Comparison of ENCODE assay signal across 15 cellular contexts in the genomic region with DNA sequence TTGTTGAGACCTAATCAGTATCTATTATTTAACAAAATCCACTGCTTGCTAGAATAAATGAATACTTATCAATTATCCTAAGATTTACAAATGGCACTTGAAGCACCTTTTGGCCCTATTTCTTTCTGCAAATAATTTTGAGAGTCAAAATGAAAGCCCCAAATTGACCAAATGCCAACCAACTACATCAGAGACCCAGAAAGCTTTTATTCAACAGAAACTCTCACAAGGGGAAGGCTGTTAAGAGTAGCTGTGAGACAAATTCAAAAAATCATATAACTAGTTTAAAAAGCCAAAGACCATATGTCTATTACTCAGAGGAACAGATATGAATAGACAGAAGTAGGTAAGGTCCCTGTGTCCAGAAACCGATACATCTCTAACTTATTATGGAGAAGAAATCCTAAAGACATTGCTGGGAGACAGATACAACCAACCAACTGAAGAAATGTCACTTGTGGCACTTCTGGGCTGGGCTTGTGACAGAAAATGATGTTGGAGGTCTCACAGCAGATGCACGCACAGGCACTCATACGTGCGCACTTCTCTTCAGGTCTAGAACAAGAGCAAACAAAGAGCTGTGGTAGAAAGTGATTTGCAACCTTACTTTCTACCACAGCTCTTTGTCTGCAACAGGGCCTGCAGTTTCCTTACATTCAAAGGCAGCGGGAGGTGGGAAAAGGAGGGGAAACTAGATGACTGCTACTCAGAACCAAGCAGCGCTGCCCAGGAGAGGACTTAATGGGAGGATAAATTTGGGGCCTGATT. TPM values are rescaled to one million over a fixed set of nuclear protein-coding genes. Genes with fewer than 3 reads are reported as not detected.
DNase-seq lines count a peak whose midpoint lies in the region; ATAC-seq and TF ChIP-seq lines count a peak whose summit lies in the region.
"Had no signal": no experiment of that assay in that cellular context is flagged by ENCODE, and none has a peak within 500 bp of the region (broad histone marks: within the 10 kb centered on the region; RNA-seq: fewer than 3 reads in every experiment).

No MANE protein-coding gene starts in this region.

- H3K9me3 ChIP-seq in thymus (ENCODE audit: control insufficient read depth) (no peaks in the 10 kb centered on the region), BE2C (no peaks in the 10 kb centered on the region)
- H3K9me3 ChIP-seq: SJSA1, thyroid gland had no signal

- POLR2A ChIA-PET in WTC11 (lab: Charles Lee): interaction anchor here (1.0 kb wide), 1 partner anchor 62 kb away, joined by 4 read pairs; no protein-coding TSS in a partner anchor

- H3K4me3 ChIP-seq in thymus (ENCODE audit: low read length): no peak overlapping the region
- H3K4me3 ChIP-seq in BE2C (ENCODE audit: low read depth, low read length): no peak overlapping the region
- H3K4me3 ChIP-seq: coronary artery, SJSA1, thyroid gland had no signal

- H3K36me3 ChIP-seq in thymus (ENCODE audit: control insufficient read depth, insufficient read depth): no peaks in the 10 kb centered on the region
- H3K36me3 ChIP-seq in BE2C: no peaks in the 10 kb centered on the region
- H3K36me3 ChIP-seq: SJSA1, thyroid gland had no signal

- WGBS in thymus: 82% methylated on average over 6 of the region's 6 CpGs

- peak overlapping the region; percentile 89 for H3K27ac Mint-ChIP-seq in WTC11
- H3K27ac Mint-ChIP-seq: natural killer cell treated with Interleukin-12 subunit alpha and Interleukin-12 subunit beta and Interleukin-15 and Interleukin-18, amount 100 ng/mL, for 72 hours had no signal

- no peak overlapping the region for H3K4me3 Mint-ChIP-seq in WTC11
- H3K4me3 Mint-ChIP-seq: natural killer cell treated with Interleukin-12 subunit alpha and Interleukin-12 subunit beta and Interleukin-15 and Interleukin-18, amount 100 ng/mL, for 72 hours had no signal

- H3K27me3 ChIP-seq in thymus (ENCODE audit: control insufficient read depth, insufficient read depth) (no peaks in the 10 kb centered on the region), BE2C (no peaks in the 10 kb centered on the region)
- H3K27me3 ChIP-seq: SJSA1, thyroid gland had no signal

- H3K4me1 Mint-ChIP-seq in WTC11: peaks cover 45% of the 10 kb centered on the region

- H3K4me1 ChIP-seq in thymus (ENCODE audit: control insufficient read depth, insufficient read depth, low read length) (peaks cover 46% of the 10 kb centered on the region), BE2C (no peaks in the 10 kb centered on the region)

- peak; percentile 33 for ATAC-seq in HG03280 (IDR thresholded peaks at IDR 0.05; ENCODE audit: unreplicated experiment)
- peak; percentile 86 for ATAC-seq in WTC11
- ATAC-seq in HG03565 (IDR thresholded peaks at IDR 0.05; ENCODE audit: unreplicated experiment): no peak

- no peaks in the 10 kb centered on the region for H3K27me3 Mint-ChIP-seq in WTC11 (ENCODE audit: low read depth)
- H3K27me3 Mint-ChIP-seq: natural killer cell treated with Interleukin-12 subunit alpha and Interleukin-12 subunit beta and Interleukin-15 and Interleukin-18, amount 100 ng/mL, for 72 hours had no signal

- CTCF ChIA-PET in WTC11 (lab: Charles Lee): interaction anchor here (0.8 to 3.7 kb wide), 7 partner anchors 13 to 300 kb away, joined by 3 to 39 read pairs (median 5); a partner anchor contains a TSS

- DNase-seq in NCI-H2171 treated with DMSO at 0.1 percent for 48 hours (lab: John Stamatoyannopoulos, UW) (peak; percentile 44), NCI-H2171 (lab: John Stamatoyannopoulos, UW) (no peak), WTC11 (ENCODE audit: low spot score) (peak; percentile 30), BE2C (no peak)
- no peak for DNase-seq in stimulated activated CD4-positive, alpha-beta T cell treated with anti-CD3 and anti-CD28 coated beads, Interleukin-2, amount 100 ng/mL, for 24 hours
- DNase-seq: 8988T, Calu3, NCI-H82, thyroid gland had no signal

- peak overlapping the region; percentile 25 for H3K27ac ChIP-seq in thymus (ENCODE audit: low read depth)
- H3K27ac ChIP-seq: coronary artery, SJSA1, thyroid gland had no signal

- TF ChIP-seq CTCF in WTC11 (IDR thresholded peaks at IDR 0.05): no peak
- no peak for TF ChIP-seq CTCF in BE2C (IDR thresholded peaks at IDR 0.05; ENCODE audit: low read depth, low read length)

- H3K9me3 Mint-ChIP-seq in WTC11: no peaks in the 10 kb centered on the region
- H3K9me3 Mint-ChIP-seq: natural killer cell treated with Interleukin-12 subunit alpha and Interleukin-12 subunit beta and Interleukin-15 and Interleukin-18, amount 100 ng/mL, for 72 hours had no signal

- H3K36me3 Mint-ChIP-seq in WTC11: no peaks in the 10 kb centered on the region
- H3K36me3 Mint-ChIP-seq: natural killer cell treated with Interleukin-12 subunit alpha and Interleukin-12 subunit beta and Interleukin-15 and Interleukin-18, amount 100 ng/mL, for 72 hours had no signal

TF ChIP-seq in WTC11, 78 proteins besides CTCF, POLR2A, EP300 and RAD21:
- TF ChIP-seq CREM (CRISPR knock-in tag; IDR thresholded peaks at IDR 0.05) (no peak), ZNF263 (CRISPR knock-in tag; IDR thresholded peaks at IDR 0.05; ENCODE audit: low read depth) (no peak)

RNA-seq across cellular contexts. Expression of a gene that starts 58.6 kb away (rescaled TPM):
- 4.5 to 5.4 TPM (median 5.2 TPM) in 3 replicates for total RNA-seq in WTC11 (2021)
- 1.3 TPM for polyA plus RNA-seq in thymus
- 5.0 TPM for polyA plus RNA-seq in BE2C (2012; ENCODE audit: insufficient read depth, insufficient read length, low read depth)

Comparison
In these comparisons a context has a peak if more than half of its experiments do, and no peak if none do; other contexts are left out.
1. DNase-seq: peak in NCI-H2171 treated with DMSO at 0.1 percent for 48 hours (single experiment) and WTC11 (single experiment); none in NCI-H2171 (single experiment), BE2C (single experiment) and stimulated activated CD4-positive, alpha-beta T cell treated with anti-CD3 and anti-CD28 coated beads, Interleukin-2, amount 100 ng/mL, for 24 hours (0 of 2).